ENCODE assay signal across 9 cellular contexts in the genomic region with DNA sequence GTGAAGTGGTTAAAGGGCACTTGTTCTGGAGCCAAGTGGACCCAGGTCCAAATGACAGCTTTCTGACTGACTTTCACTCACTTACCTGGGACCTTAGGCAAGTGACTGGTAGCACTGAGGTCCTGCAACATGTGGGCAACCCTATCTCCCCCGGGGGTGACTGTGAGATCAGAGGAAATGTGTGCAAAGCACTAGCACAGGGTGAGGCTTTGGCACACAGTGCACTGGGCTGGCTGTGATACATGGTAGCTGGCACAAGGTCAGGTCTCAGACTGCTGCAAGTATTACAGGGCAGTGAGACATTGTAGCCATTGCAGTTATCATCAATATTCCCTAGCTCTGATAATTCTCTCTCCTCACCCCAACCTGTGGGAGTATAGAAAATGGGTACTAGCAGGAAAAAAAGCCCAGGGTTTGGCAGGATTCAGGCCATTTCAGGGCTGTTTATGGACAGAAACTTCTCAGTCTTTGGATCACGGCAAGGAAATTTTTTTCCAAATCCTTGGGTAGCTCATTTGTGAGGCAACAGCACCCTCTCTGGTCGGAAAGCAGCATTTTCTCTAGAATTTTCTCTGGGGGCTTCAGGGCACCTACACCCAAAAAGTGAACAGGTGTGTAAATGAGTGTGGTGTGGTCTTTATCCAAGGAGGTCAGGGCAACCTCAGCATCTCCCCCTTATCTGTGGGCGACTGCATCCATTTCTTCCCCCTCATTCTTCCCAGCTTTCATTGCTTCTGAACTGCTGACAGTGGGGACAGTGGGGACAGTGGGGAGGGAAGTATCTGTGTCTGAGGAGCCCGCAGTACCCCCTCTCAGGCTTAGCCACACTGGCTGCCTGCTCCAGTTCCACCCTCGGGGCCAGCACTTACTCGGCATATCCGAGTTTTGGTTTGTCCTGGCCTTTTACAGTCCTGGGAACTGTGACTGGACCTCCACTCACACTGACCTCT.
A peak's percentile ranks its signal among the peaks of the same experiment; 100 is the strongest.
DNase-seq lines count a peak whose midpoint lies in the region; ATAC-seq and TF ChIP-seq lines count a peak whose summit lies in the region.
"Had no signal": no experiment of that assay in that cellular context is flagged by ENCODE, and none has a peak within 500 bp of the region (broad histone marks: within the 10 kb centered on the region; RNA-seq: fewer than 3 reads in every experiment).

No MANE protein-coding gene starts in this region.

- H2AFZ ChIP-seq in parathyroid adenoma = no peak overlapping the region

- no peak overlapping the region for H3K4me2 ChIP-seq in parathyroid adenoma (ENCODE audit: low read length)

- no peak overlapping the region for H3K9ac ChIP-seq in parathyroid adenoma

- H3K36me3 ChIP-seq in Panc1 (ENCODE audit: control insufficient read depth, insufficient read depth, low read length) (no peaks in the 10 kb centered on the region), parathyroid adenoma (ENCODE audit: control insufficient read depth, insufficient read depth, low read length) (no peaks in the 10 kb centered on the region)

- H3K27me3 ChIP-seq in Panc1 (ENCODE audit: control insufficient read depth, insufficient read depth, low read length) = peaks cover 4% of the 10 kb centered on the region; the same call in 1 of the 2 replicates
- no peaks in the 10 kb centered on the region for H3K27me3 ChIP-seq in parathyroid adenoma (ENCODE audit: control insufficient read depth, insufficient read depth, low read length)

- in situ Hi-C loops in Panc1 (cut with HindIII; ENCODE audit: low pct_unique_long_range_greater_than_20kb, low sequenced_read_pairs) = no loop called here

- peaks cover 3% of the 10 kb centered on the region for H3K27me3 Mint-ChIP-seq in activated naive CD8-positive, alpha-beta T cell treated with anti-CD3 and anti-CD28 coated beads, Interleukin-2, amount 50 U/mL, for 24 hours
- H3K27me3 Mint-ChIP-seq in activated naive CD8-positive, alpha-beta T cell treated with anti-CD3 and anti-CD28 coated beads for 36 hours = peaks cover 11% of the 10 kb centered on the region

- no peak overlapping the region for H3K27ac Mint-ChIP-seq in activated naive CD8-positive, alpha-beta T cell treated with anti-CD3 and anti-CD28 coated beads, Interleukin-2, amount 50 U/mL, for 24 hours
- no peak overlapping the region for H3K27ac Mint-ChIP-seq in activated naive CD8-positive, alpha-beta T cell treated with anti-CD3 and anti-CD28 coated beads for 36 hours

- H3K9me3 Mint-ChIP-seq in activated naive CD8-positive, alpha-beta T cell treated with anti-CD3 and anti-CD28 coated beads, Interleukin-2, amount 50 U/mL, for 24 hours = no peaks in the 10 kb centered on the region
- H3K9me3 Mint-ChIP-seq in activated naive CD8-positive, alpha-beta T cell treated with anti-CD3 and anti-CD28 coated beads for 36 hours = no peaks in the 10 kb centered on the region

- no peak overlapping the region for H3K4me3 Mint-ChIP-seq in activated naive CD8-positive, alpha-beta T cell treated with anti-CD3 and anti-CD28 coated beads, Interleukin-2, amount 50 U/mL, for 24 hours
- H3K4me3 Mint-ChIP-seq in activated naive CD8-positive, alpha-beta T cell treated with anti-CD3 and anti-CD28 coated beads for 36 hours = no peak overlapping the region

- peak; percentile 21 for ATAC-seq in activated naive CD8-positive, alpha-beta T cell treated with anti-CD3 and anti-CD28 coated beads, Interleukin-2, amount 50 U/mL, for 24 hours
- ATAC-seq in Panc1 = peak; percentile 71
- no peak for ATAC-seq in HG03521 (IDR thresholded peaks at IDR 0.05; ENCODE audit: unreplicated experiment)
- ATAC-seq in HG02852 (IDR thresholded peaks at IDR 0.05; ENCODE audit: unreplicated experiment) = no peak

- no TSS peak for BruUV-seq in Panc1 (replicated peaks; lab: Mats Ljungman, UMichigan)

- intact Hi-C loops in Panc1 (cut with micrococcal nuclease; ENCODE audit: unreplicated experiment) = loop anchor here (2.0 kb wide), 2 partner anchors 367 to 585 kb away; no protein-coding TSS in a partner anchor

- POLR2A ChIA-PET in Panc1 (lab: Charles Lee) = no interaction called here

- no peaks in the 10 kb centered on the region for H3K36me3 Mint-ChIP-seq in activated naive CD8-positive, alpha-beta T cell treated with anti-CD3 and anti-CD28 coated beads, Interleukin-2, amount 50 U/mL, for 24 hours (ENCODE audit: low read depth)
- no peaks in the 10 kb centered on the region for H3K36me3 Mint-ChIP-seq in activated naive CD8-positive, alpha-beta T cell treated with anti-CD3 and anti-CD28 coated beads for 36 hours

- DNase-seq in activated naive CD8-positive, alpha-beta T cell treated with anti-CD3 and anti-CD28 coated beads, Interleukin-2, amount 50 U/mL, for 24 hours = no peak
- no peak for DNase-seq in activated naive CD8-positive, alpha-beta T cell treated with anti-CD3 and anti-CD28 coated beads for 36 hours
- DNase-seq in Panc1 (ENCODE audit: low read depth, low spot score) (no peak), foreskin fibroblast (peak in 1 of 2 donors; percentile 19)
- no peak for DNase-seq in activated CD4-positive, alpha-beta T cell treated with anti-CD3 and anti-CD28 coated beads, Interleukin-2, amount 50 U/mL, for 48 hours

- CTCF ChIA-PET in Panc1 (lab: Charles Lee) = interaction anchor here (0.5 to 1.8 kb wide), 9 partner anchors 9 to 1567 kb away, joined by 3 to 7 read pairs (median 3); no protein-coding TSS in a partner anchor

- no peaks in the 10 kb centered on the region for H3K4me1 Mint-ChIP-seq in activated naive CD8-positive, alpha-beta T cell treated with anti-CD3 and anti-CD28 coated beads, Interleukin-2, amount 50 U/mL, for 24 hours
- no peaks in the 10 kb centered on the region for H3K4me1 Mint-ChIP-seq in activated naive CD8-positive, alpha-beta T cell treated with anti-CD3 and anti-CD28 coated beads for 36 hours

- peak; percentile 81 for TF ChIP-seq CTCF in Panc1 (IDR thresholded peaks at IDR 0.05)
- peak; percentile 45 for TF ChIP-seq CTCF in foreskin fibroblast (IDR thresholded peaks at IDR 0.05; ENCODE audit: low read depth, low read length)
- TF ChIP-seq CTCF in parathyroid adenoma (IDR thresholded peaks at IDR 0.05) = peak; percentile 30

- H3K4me1 ChIP-seq in Panc1 (ENCODE audit: control insufficient read depth, insufficient read depth, low read length) (no peaks in the 10 kb centered on the region), parathyroid adenoma (no peaks in the 10 kb centered on the region)

- no peak overlapping the region for H3K27ac ChIP-seq in Panc1 (ENCODE audit: low read length)
- no peak overlapping the region for H3K27ac ChIP-seq in parathyroid adenoma
- H3K27ac ChIP-seq: skin epidermis had no signal

- no peak overlapping the region for H3K4me3 ChIP-seq in Panc1 (ENCODE audit: low read depth in 2 of 2, low read length in 2 of 2)
- H3K4me3 ChIP-seq in foreskin fibroblast (ENCODE audit: low read depth in 1 of 2, low read length in 2 of 2) = no peak overlapping the region
- no peak overlapping the region for H3K4me3 ChIP-seq in parathyroid adenoma (ENCODE audit: low read depth, low read length)
- H3K4me3 ChIP-seq: skin epidermis had no signal

- H3K79me2 ChIP-seq in parathyroid adenoma = no peaks in the 10 kb centered on the region

- no peaks in the 10 kb centered on the region for H3K9me3 ChIP-seq in Panc1 (ENCODE audit: control insufficient read depth, insufficient read depth, low read depth, low read length)
- H3K9me3 ChIP-seq in parathyroid adenoma (ENCODE audit: control insufficient read depth, low read length) = no peaks in the 10 kb centered on the region

Comparison
In these comparisons a context has a peak if more than half of its experiments do, and no peak if none do; other contexts are left out.
1. ATAC-seq: peak in activated naive CD8-positive, alpha-beta T cell treated with anti-CD3 and anti-CD28 coated beads, Interleukin-2, amount 50 U/mL, for 24 hours (single experiment) and Panc1 (single experiment); none in HG03521 (single experiment) and HG02852 (single experiment).
2. CTCF ChIP-seq: peak in every context shown above with its lines; median percentile 81 in Panc1; 45 in foreskin fibroblast; 30 in parathyroid adenoma.